8 cellular contexts compared by ENCODE assay signal in genomic region chr6:148342146-148343027, GRCh38. TPM values are rescaled to one million over a fixed set of nuclear protein-coding genes. Genes with fewer than 3 reads are reported as not detected.
DNase-seq lines count a peak whose midpoint lies in the region; ATAC-seq and TF ChIP-seq lines count a peak whose summit lies in the region.

SASH1 (plus strand) TSS chr6:148342838; CDS start chr6:148343068, 230 bp downstream.

- ATAC-seq in GM18907 (IDR thresholded peaks at IDR 0.05; ENCODE audit: unreplicated experiment) (peak; percentile 84), HG03135 (IDR thresholded peaks at IDR 0.05; ENCODE audit: unreplicated experiment) (peak; percentile 78)
- ATAC-seq in activated naive CD8-positive, alpha-beta T cell treated with anti-CD3 and anti-CD28 coated beads, Interleukin-2, amount 10 ng/mL, durations not matched to agents 7 days and 5 days (ENCODE audit: low read depth) = peak; percentile 66

- no peaks in the 10 kb centered on the region for H3K9me3 Mint-ChIP-seq in activated naive CD8-positive, alpha-beta T cell treated with anti-CD3 and anti-CD28 coated beads, Interleukin-2, amount 10 ng/mL, durations not matched to agents 7 days and 5 days
- no peaks in the 10 kb centered on the region for H3K9me3 Mint-ChIP-seq in nephron progenitor cell

- H3K27me3 Mint-ChIP-seq in activated naive CD8-positive, alpha-beta T cell treated with anti-CD3 and anti-CD28 coated beads, Interleukin-2, amount 10 ng/mL, durations not matched to agents 7 days and 5 days = peaks cover 49% of the 10 kb centered on the region
- H3K27me3 Mint-ChIP-seq in nephron progenitor cell (ENCODE audit: low read depth, poor library complexity) = no peaks in the 10 kb centered on the region

- H3K4me3 ChIP-seq in uterus = peak within 1 kb of the TSS; percentile 57 to 68

- H3K27ac Mint-ChIP-seq in activated naive CD8-positive, alpha-beta T cell treated with anti-CD3 and anti-CD28 coated beads, Interleukin-2, amount 10 ng/mL, durations not matched to agents 7 days and 5 days = no peak within 1 kb of the TSS
- H3K27ac Mint-ChIP-seq in nephron progenitor cell = peak within 1 kb of the TSS; percentile 100

- peak within 1 kb of the TSS; percentile 79 for H3K4me3 Mint-ChIP-seq in activated naive CD8-positive, alpha-beta T cell treated with anti-CD3 and anti-CD28 coated beads, Interleukin-2, amount 10 ng/mL, durations not matched to agents 7 days and 5 days
- H3K4me3 Mint-ChIP-seq in nephron progenitor cell = peak within 1 kb of the TSS; percentile 91

- H3K4me1 Mint-ChIP-seq in activated naive CD8-positive, alpha-beta T cell treated with anti-CD3 and anti-CD28 coated beads, Interleukin-2, amount 10 ng/mL, durations not matched to agents 7 days and 5 days = peaks cover 6% of the 10 kb centered on the region
- H3K4me1 Mint-ChIP-seq in nephron progenitor cell = peaks cover 50% of the 10 kb centered on the region

- intact Hi-C loops in uterus (cut with DNase I; ENCODE audit: low total_unique reads) = no loop called here

- H3K36me3 Mint-ChIP-seq in activated naive CD8-positive, alpha-beta T cell treated with anti-CD3 and anti-CD28 coated beads, Interleukin-2, amount 10 ng/mL, durations not matched to agents 7 days and 5 days = no peaks in the 10 kb centered on the region
- no peaks in the 10 kb centered on the region for H3K36me3 Mint-ChIP-seq in nephron progenitor cell (ENCODE audit: low read depth)

- POLR2A ChIA-PET in activated naive CD8-positive, alpha-beta T cell treated with anti-CD3 and anti-CD28 coated beads, Interleukin-2, amount 10 ng/mL, durations not matched to agents 7 days and 5 days (lab: Charles Lee) = no interaction called here

- H3K9me3 ChIP-seq in uterus = no peaks in the 10 kb centered on the region

- TF ChIP-seq CTCF in nephron progenitor cell (IDR thresholded peaks at IDR 0.05) (no peak), uterus (IDR thresholded peaks at IDR 0.05) (peak in 1 of 4 experiments; percentile 1)

- H3K27ac ChIP-seq in uterus = peak within 1 kb of the TSS; percentile 70 to 88

- no peaks in the 10 kb centered on the region for H3K4me1 ChIP-seq in uterus

- DNase-seq in AG08395 (ENCODE audit: low spot score) (peak; percentile 52), NCI-H748 (lab: John Stamatoyannopoulos, UW; ENCODE audit: unreplicated experiment) (peak; percentile 78), glomerular endothelial cell (ENCODE audit: extremely low read depth, low read depth, low spot score) (no peak), nephron progenitor cell (peak; percentile 77), uterus (peak; percentile 57 to 61)
- DNase-seq in activated naive CD8-positive, alpha-beta T cell treated with anti-CD3 and anti-CD28 coated beads, Interleukin-2, amount 10 ng/mL, durations not matched to agents 7 days and 5 days = peak; percentile 36

- TF ChIP-seq POLR2A in uterus (IDR thresholded peaks at IDR 0.05) = peak; percentile 10 to 34

- no peaks in the 10 kb centered on the region for H3K36me3 ChIP-seq in uterus

- H3K27me3 ChIP-seq in uterus = no peaks in the 10 kb centered on the region

RNA-seq across cellular contexts. Expression of gene SASH1, which starts in this region (rescaled TPM):
- not detected for total RNA-seq in activated naive CD8-positive, alpha-beta T cell treated with anti-CD3 and anti-CD28 coated beads, Interleukin-2, amount 10 ng/mL, durations not matched to agents 7 days and 5 days
- total RNA-seq in glomerular endothelial cell = 136 and 154 TPM in 2 replicates
- total RNA-seq in uterus = 10 to 100 TPM; 31.2 to 79.9 (median 54.3) TPM

Comparison
In these comparisons a context has a peak if more than half of its experiments do, and no peak if none do; other contexts are left out.
1. RNA of gene SASH1 (total RNA-seq): 136 to 154 TPM in glomerular endothelial cell and 31.2 to 79.9 TPM in uterus; not detected in activated naive CD8-positive, alpha-beta T cell treated with anti-CD3 and anti-CD28 coated beads, Interleukin-2, amount 10 ng/mL, durations not matched to agents 7 days and 5 days; every median in the first group is over 10 times any median in the second.
2. Peak in DNase-seq and ATAC-seq in activated naive CD8-positive, alpha-beta T cell treated with anti-CD3 and anti-CD28 coated beads, Interleukin-2, amount 10 ng/mL, durations not matched to agents 7 days and 5 days; RNA of the gene not detected or under 1 TPM.
3. Peak in every context shown above with its lines, with median percentiles within 50 percentile points of each other: ATAC-seq.